Comparison of ENCODE assay signal across 14 cellular contexts in genomic region chr19:2629491-2630351, GRCh38.
DNase-seq lines count a peak whose midpoint lies in the region; ATAC-seq, FAIRE-seq and TF ChIP-seq lines count a peak whose summit lies in the region.
"Had no signal": no experiment of that assay in that cellular context is flagged by ENCODE, and none has a peak within 500 bp of the region (broad histone marks: within the 10 kb centered on the region; RNA-seq: fewer than 3 reads in every experiment).

No MANE protein-coding gene starts in this region.

- no peak overlapping the region for H3K4me3 Mint-ChIP-seq in MCF 10A (ENCODE audit: unreplicated experiment)
- H3K4me3 Mint-ChIP-seq: activated CD8-positive, alpha-beta memory T cell treated with anti-CD3 and anti-CD28 coated beads, Interleukin-2, amount 10 ng/mL, durations not matched to agents 7 days and 5 days; H9 had no signal

- FAIRE-seq in bronchial epithelial cell (lab: Jason Lieb, UNC) (peak; percentile 68), pancreas (lab: Jason Lieb, UNC) (no peak)

- H3K36me3 Mint-ChIP-seq in MCF 10A (ENCODE audit: insufficient read depth, unreplicated experiment), result peaks cover 6% of the 10 kb centered on the region

- TF ChIP-seq CTCF in breast epithelium (IDR thresholded peaks at IDR 0.05) (no peak), MCF 10A (IDR thresholded peaks at IDR 0.05; ENCODE audit: unreplicated experiment) (no peak), bronchial epithelial cell (IDR thresholded peaks at IDR 0.05; ENCODE audit: insufficient read depth, low read length, severe bottlenecking) (no peak), tibial nerve (IDR thresholded peaks at IDR 0.05) (no peak), pancreas (IDR thresholded peaks at IDR 0.05) (no peak), ovary (IDR thresholded peaks at IDR 0.05) (no peak)

- POLR2A ChIA-PET in MCF 10A (lab: Yijun Ruan, JAX), result interaction anchor here (0.7 to 5.3 kb wide), 2 partner anchors 48 to 153 kb away, joined by 3 to 68 read pairs; partner anchors contain the start of gene GADD45B

- no TSS peak for BruUV-seq in MCF 10A (replicated peaks; lab: Mats Ljungman, UMichigan)

- H3K27ac Mint-ChIP-seq in MCF 10A (ENCODE audit: low read depth, unreplicated experiment), result no peak overlapping the region
- H3K27ac Mint-ChIP-seq: activated CD8-positive, alpha-beta memory T cell treated with anti-CD3 and anti-CD28 coated beads, Interleukin-2, amount 10 ng/mL, durations not matched to agents 7 days and 5 days; H9 had no signal

- TF ChIP-seq POLR2A in breast epithelium (IDR thresholded peaks at IDR 0.05) (no peak), tibial nerve (IDR thresholded peaks at IDR 0.05) (no peak), ovary (IDR thresholded peaks at IDR 0.05) (no peak)

- H3K4me1 Mint-ChIP-seq in MCF 10A (ENCODE audit: insufficient read depth, unreplicated experiment), result peaks cover 22% of the 10 kb centered on the region
- H3K4me1 Mint-ChIP-seq: H9 had no signal

- WGBS in tibial nerve, 2 donors, result 85% methylated on average over 16 of the region's 16 CpGs
- WGBS in pancreas, 2 donors, result 88 to 91% methylated on average over 16 of the region's 16 CpGs
- 77 to 82% (median 81%) methylated on average over 16 of the region's 16 CpGs for WGBS in ovary, 3 donors

- H3K9me3 ChIP-seq in breast epithelium, result peaks cover 0 to 8% of the 10 kb centered on the region in 2 donors
- H3K9me3 ChIP-seq in muscle layer of duodenum (ENCODE audit: control insufficient read depth in 1 of 2, low read length in 2 of 2), result no peaks in the 10 kb centered on the region
- H3K9me3 ChIP-seq in tibial nerve, result peaks cover 0 to 15% (median 0%) of the 10 kb centered on the region in 4 donors
- no peaks in the 10 kb centered on the region for H3K9me3 ChIP-seq in pancreas
- H3K9me3 ChIP-seq in ovary, result peaks cover 0 to 3% of the 10 kb centered on the region in 2 donors

- H3K27ac ChIP-seq in breast epithelium, result peak overlapping the region; percentile 86 to 92
- peak overlapping the region; percentile 60 for H3K27ac ChIP-seq in muscle layer of duodenum (ENCODE audit: low read length)
- peak overlapping the region in 3 of 4 donors; percentile 53 to 81 (median 80) for H3K27ac ChIP-seq in tibial nerve
- peak overlapping the region in 1 of 4 donors; percentile 52 for H3K27ac ChIP-seq in pancreas
- no peak overlapping the region for H3K27ac ChIP-seq in ovary
- H3K27ac ChIP-seq: KMS-11 had no signal

- no peak for DNase-seq in breast epithelium (ENCODE audit: low spot score in 2 of 2)
- no peak for DNase-seq in MCF 10A (ENCODE audit: unreplicated experiment)
- no peak for DNase-seq in bronchial epithelial cell (ENCODE audit: low read depth)
- peak in 1 of 2 donors; percentile 48 for DNase-seq in tibial nerve (ENCODE audit: low spot score in 2 of 2)
- no peak for DNase-seq in NCI-H187 treated with DMSO at 0.1 percent for 48 hours (lab: John Stamatoyannopoulos, UW)
- no peak for DNase-seq in pancreas
- DNase-seq in ovary, result no peak
- DNase-seq: activated CD8-positive, alpha-beta memory T cell treated with anti-CD3 and anti-CD28 coated beads, Interleukin-2, amount 10 ng/mL, durations not matched to agents 7 days and 5 days; H9; NCI-H2227 treated with DMSO at 0.1 percent for 48 hours; SW 1271 had no signal

- no peak for ATAC-seq in pancreas
- ATAC-seq: activated CD8-positive, alpha-beta memory T cell treated with anti-CD3 and anti-CD28 coated beads, Interleukin-2, amount 10 ng/mL, durations not matched to agents 7 days and 5 days; esophagus mucosa had no signal

- H3K4me3 ChIP-seq in breast epithelium (no peak overlapping the region), bronchial epithelial cell (ENCODE audit: low read depth, low read length) (no peak overlapping the region), muscle layer of duodenum (ENCODE audit: low read depth in 1 of 2, low read length in 2 of 2) (no peak overlapping the region), tibial nerve (no peak overlapping the region), pancreas (no peak overlapping the region), ovary (no peak overlapping the region)

- intact Hi-C loops in breast epithelium (cut with DNase I; ENCODE audit: low total_unique reads), result loop anchor here (5.0 kb wide), 1 partner anchor 982 kb away; no protein-coding TSS in a partner anchor
- intact Hi-C loops in MCF 10A (cut with micrococcal nuclease), result loop anchor here (5.0 kb wide), 1 partner anchor 152 kb away; the partner anchor contains the start of gene GADD45B
- intact Hi-C loops in pancreas (cut with DNase I), result no loop called here
- intact Hi-C loops in ovary (cut with DNase I), result no loop called here

- H3K27me3 ChIP-seq in breast epithelium (no peaks in the 10 kb centered on the region), bronchial epithelial cell (ENCODE audit: control insufficient read depth, insufficient read depth, low read length) (no peaks in the 10 kb centered on the region), muscle layer of duodenum (ENCODE audit: low read depth, low read length) (no peaks in the 10 kb centered on the region), tibial nerve (no peaks in the 10 kb centered on the region), pancreas (no peaks in the 10 kb centered on the region), ovary (no peaks in the 10 kb centered on the region)

- peaks cover 0 to 5% of the 10 kb centered on the region in 2 donors for H3K4me1 ChIP-seq in breast epithelium
- H3K4me1 ChIP-seq in muscle layer of duodenum (ENCODE audit: control insufficient read depth in 1 of 2, insufficient read depth in 2 of 2, low read length in 2 of 2), result no peaks in the 10 kb centered on the region
- H3K4me1 ChIP-seq in tibial nerve, result peaks cover 0 to 42% (median 15%) of the 10 kb centered on the region in 4 donors
- peaks cover 0 to 17% (median 3%) of the 10 kb centered on the region in 3 donors for H3K4me1 ChIP-seq in pancreas
- peaks cover 6% of the 10 kb centered on the region for H3K4me1 ChIP-seq in ovary (ENCODE audit: insufficient read depth)

- H3K27me3 Mint-ChIP-seq in MCF 10A (ENCODE audit: insufficient read depth, unreplicated experiment), result no peaks in the 10 kb centered on the region
- H3K27me3 Mint-ChIP-seq: activated CD8-positive, alpha-beta memory T cell treated with anti-CD3 and anti-CD28 coated beads, Interleukin-2, amount 10 ng/mL, durations not matched to agents 7 days and 5 days had no signal

- TF ChIP-seq EP300 in tibial nerve (IDR thresholded peaks at IDR 0.05), result peak; percentile 84 to 88
- TF ChIP-seq EP300 in ovary (IDR thresholded peaks at IDR 0.05), result no peak

- no peaks in the 10 kb centered on the region for H3K9me3 Mint-ChIP-seq in MCF 10A (ENCODE audit: unreplicated experiment)

- H3K36me3 ChIP-seq in breast epithelium (no peaks in the 10 kb centered on the region), bronchial epithelial cell (ENCODE audit: control insufficient read depth, insufficient read depth, low read length) (no peaks in the 10 kb centered on the region), muscle layer of duodenum (ENCODE audit: control insufficient read depth in 1 of 2, insufficient read depth in 2 of 2, low read length in 2 of 2) (no peaks in the 10 kb centered on the region), tibial nerve (no peaks in the 10 kb centered on the region), pancreas (no peaks in the 10 kb centered on the region), ovary (no peaks in the 10 kb centered on the region)

- CTCF ChIA-PET in MCF 10A (lab: Yijun Ruan, JAX), result interaction anchor here (0.7 kb wide), 1 partner anchor 16 kb away, joined by 3 read pairs; no protein-coding TSS in a partner anchor

Comparison
In these comparisons a context has a peak if more than half of its experiments do, and no peak if none do; other contexts are left out.
1. H3K27ac ChIP-seq: peak in breast epithelium (2 of 2), muscle layer of duodenum (single experiment) and tibial nerve (3 of 4); none in ovary (0 of 2).
2. intact Hi-C loops: an anchor here in breast epithelium (5.0 kb wide) and MCF 10A (5.0 kb wide); none called in pancreas and ovary.